In the genomic region with DNA sequence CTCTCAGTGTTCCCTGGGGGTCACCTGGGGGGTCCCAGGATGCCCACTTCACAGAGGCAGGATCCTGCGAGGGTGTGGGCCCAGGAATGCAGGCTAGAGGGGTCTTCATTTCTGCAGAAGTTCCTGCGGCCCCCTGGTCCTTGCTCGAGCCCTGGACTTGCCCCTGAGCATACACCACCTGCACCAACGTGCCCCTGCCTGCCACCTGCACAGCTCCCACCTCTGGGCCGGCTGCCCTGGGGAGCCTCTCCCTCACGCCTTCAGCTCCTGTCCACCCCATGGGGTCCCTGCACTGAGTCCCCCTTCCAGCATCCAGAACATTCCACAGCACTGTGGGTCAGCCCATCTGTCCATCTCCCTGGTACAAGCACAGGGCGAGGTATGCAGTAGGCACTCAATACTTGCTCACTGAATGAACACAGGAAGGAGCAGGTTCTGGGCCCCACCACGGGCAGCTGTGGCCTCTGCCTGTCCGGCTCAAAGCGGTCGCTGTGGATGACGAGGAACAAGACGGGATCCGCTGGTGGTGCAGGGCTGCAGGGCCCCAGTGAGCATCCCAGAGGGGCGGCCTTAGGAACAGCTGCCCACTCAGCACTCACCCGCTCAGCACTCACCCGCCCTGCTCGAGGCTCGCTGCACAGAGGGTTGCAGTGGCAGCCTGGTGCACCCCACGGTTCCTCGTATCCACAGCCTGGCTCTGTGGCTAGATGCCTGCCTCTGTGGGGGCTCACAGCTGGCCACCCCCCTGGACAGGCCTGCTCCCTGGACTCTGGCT, we compare ENCODE assay signal across 1 cellular context.
TF ChIP-seq lines count a peak whose summit lies in the region.

No MANE protein-coding gene starts in this region.

TF ChIP-seq in GM23338, 12 proteins besides CTCF, POLR2A, EP300 and RAD21 (continued from another document):
- TF ChIP-seq, protein P1, sequence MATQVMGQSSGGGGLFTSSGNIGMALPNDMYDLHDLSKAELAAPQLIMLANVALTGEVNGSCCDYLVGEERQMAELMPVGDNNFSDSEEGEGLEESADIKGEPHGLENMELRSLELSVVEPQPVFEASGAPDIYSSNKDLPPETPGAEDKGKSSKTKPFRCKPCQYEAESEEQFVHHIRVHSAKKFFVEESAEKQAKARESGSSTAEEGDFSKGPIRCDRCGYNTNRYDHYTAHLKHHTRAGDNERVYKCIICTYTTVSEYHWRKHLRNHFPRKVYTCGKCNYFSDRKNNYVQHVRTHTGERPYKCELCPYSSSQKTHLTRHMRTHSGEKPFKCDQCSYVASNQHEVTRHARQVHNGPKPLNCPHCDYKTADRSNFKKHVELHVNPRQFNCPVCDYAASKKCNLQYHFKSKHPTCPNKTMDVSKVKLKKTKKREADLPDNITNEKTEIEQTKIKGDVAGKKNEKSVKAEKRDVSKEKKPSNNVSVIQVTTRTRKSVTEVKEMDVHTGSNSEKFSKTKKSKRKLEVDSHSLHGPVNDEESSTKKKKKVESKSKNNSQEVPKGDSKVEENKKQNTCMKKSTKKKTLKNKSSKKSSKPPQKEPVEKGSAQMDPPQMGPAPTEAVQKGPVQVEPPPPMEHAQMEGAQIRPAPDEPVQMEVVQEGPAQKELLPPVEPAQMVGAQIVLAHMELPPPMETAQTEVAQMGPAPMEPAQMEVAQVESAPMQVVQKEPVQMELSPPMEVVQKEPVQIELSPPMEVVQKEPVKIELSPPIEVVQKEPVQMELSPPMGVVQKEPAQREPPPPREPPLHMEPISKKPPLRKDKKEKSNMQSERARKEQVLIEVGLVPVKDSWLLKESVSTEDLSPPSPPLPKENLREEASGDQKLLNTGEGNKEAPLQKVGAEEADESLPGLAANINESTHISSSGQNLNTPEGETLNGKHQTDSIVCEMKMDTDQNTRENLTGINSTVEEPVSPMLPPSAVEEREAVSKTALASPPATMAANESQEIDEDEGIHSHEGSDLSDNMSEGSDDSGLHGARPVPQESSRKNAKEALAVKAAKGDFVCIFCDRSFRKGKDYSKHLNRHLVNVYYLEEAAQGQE (IDR thresholded peaks at IDR 0.05; ENCODE audit: unreplicated experiment) = no peak
- TF ChIP-seq, protein P2, sequence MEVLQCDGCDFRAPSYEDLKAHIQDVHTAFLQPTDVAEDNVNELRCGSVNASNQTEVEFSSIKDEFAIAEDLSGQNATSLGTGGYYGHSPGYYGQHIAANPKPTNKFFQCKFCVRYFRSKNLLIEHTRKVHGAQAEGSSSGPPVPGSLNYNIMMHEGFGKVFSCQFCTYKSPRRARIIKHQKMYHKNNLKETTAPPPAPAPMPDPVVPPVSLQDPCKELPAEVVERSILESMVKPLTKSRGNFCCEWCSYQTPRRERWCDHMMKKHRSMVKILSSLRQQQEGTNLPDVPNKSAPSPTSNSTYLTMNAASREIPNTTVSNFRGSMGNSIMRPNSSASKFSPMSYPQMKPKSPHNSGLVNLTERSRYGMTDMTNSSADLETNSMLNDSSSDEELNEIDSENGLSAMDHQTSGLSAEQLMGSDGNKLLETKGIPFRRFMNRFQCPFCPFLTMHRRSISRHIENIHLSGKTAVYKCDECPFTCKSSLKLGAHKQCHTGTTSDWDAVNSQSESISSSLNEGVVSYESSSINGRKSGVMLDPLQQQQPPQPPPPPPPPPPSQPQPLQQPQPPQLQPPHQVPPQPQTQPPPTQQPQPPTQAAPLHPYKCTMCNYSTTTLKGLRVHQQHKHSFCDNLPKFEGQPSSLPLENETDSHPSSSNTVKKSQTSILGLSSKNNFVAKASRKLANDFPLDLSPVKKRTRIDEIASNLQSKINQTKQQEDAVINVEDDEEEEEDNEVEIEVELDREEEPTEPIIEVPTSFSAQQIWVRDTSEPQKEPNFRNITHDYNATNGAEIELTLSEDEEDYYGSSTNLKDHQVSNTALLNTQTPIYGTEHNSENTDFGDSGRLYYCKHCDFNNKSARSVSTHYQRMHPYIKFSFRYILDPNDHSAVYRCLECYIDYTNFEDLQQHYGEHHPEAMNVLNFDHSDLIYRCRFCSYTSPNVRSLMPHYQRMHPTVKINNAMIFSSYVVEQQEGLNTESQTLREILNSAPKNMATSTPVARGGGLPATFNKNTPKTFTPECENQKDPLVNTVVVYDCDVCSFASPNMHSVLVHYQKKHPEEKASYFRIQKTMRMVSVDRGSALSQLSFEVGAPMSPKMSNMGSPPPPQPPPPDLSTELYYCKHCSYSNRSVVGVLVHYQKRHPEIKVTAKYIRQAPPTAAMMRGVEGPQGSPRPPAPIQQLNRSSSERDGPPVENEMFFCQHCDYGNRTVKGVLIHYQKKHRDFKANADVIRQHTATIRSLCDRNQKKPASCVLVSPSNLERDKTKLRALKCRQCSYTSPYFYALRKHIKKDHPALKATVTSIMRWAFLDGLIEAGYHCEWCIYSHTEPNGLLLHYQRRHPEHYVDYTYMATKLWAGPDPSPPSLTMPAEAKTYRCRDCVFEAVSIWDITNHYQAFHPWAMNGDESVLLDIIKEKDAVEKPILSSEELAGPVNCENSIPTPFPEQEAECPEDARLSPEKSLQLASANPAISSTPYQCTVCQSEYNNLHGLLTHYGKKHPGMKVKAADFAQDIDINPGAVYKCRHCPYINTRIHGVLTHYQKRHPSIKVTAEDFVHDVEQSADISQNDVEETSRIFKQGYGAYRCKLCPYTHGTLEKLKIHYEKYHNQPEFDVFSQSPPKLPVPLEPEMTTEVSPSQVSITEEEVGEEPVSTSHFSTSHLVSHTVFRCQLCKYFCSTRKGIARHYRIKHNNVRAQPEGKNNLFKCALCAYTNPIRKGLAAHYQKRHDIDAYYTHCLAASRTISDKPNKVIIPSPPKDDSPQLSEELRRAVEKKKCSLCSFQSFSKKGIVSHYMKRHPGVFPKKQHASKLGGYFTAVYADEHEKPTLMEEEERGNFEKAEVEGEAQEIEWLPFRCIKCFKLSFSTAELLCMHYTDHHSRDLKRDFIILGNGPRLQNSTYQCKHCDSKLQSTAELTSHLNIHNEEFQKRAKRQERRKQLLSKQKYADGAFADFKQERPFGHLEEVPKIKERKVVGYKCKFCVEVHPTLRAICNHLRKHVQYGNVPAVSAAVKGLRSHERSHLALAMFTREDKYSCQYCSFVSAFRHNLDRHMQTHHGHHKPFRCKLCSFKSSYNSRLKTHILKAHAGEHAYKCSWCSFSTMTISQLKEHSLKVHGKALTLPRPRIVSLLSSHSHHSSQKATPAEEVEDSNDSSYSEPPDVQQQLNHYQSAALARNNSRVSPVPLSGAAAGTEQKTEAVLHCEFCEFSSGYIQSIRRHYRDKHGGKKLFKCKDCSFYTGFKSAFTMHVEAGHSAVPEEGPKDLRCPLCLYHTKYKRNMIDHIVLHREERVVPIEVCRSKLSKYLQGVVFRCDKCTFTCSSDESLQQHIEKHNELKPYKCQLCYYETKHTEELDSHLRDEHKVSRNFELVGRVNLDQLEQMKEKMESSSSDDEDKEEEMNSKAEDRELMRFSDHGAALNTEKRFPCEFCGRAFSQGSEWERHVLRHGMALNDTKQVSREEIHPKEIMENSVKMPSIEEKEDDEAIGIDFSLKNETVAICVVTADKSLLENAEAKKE (CRISPR knock-in tag; IDR thresholded peaks at IDR 0.05) = no peak
- no peak for TF ChIP-seq NANOG (IDR thresholded peaks at IDR 0.05; ENCODE audit: borderline replicate concordance)
TF ChIP-seq in GM23338: peak in this region for 0.
